ENCODE assay signal across 8 cellular contexts in genomic region chr17:65122836-65123756, GRCh38. TPM values are rescaled to one million over a fixed set of nuclear protein-coding genes. Genes with fewer than 3 reads are reported as not detected.
DNase-seq lines count a peak whose midpoint lies in the region; ATAC-seq, FAIRE-seq and TF ChIP-seq lines count a peak whose summit lies in the region.

No MANE protein-coding gene starts in this region.

- ATAC-seq in HG02870 (IDR thresholded peaks at IDR 0.05; ENCODE audit: unreplicated experiment) = peak; percentile 68
- peak; percentile 95 for ATAC-seq in aorta (ENCODE audit: low FRiP score)

- H3K4me3 Mint-ChIP-seq in astrocyte (ENCODE audit: unreplicated experiment) = peak overlapping the region; percentile 82

- H3K27ac Mint-ChIP-seq in astrocyte (ENCODE audit: unreplicated experiment) = peak overlapping the region; percentile 93

- peaks cover 6% of the 10 kb centered on the region for H3K9me3 Mint-ChIP-seq in astrocyte (ENCODE audit: unreplicated experiment)

- 6 to 9% methylated on average over 39 to 55 of the region's 55 CpGs for WGBS in aorta, 2 donors

- peak; percentile 95 for TF ChIP-seq POLR2A in GM12892 (IDR thresholded peaks at IDR 0.05; ENCODE audit: low read depth, low read length)

- H3K27ac ChIP-seq in astrocyte (ENCODE audit: low read depth, low read length) (peak overlapping the region; percentile 68), aorta (ENCODE audit: low read depth in 1 of 2, low read length in 2 of 2) (peak overlapping the region in 1 of 2 donors; percentile 92)

- no peak for TF ChIP-seq CTCF in astrocyte (IDR thresholded peaks at IDR 0.05; ENCODE audit: insufficient read depth, low read depth, low read length)

- FAIRE-seq in GM12892 (lab: Jason Lieb, UNC) = peak; percentile 86
- FAIRE-seq in astrocyte (lab: Jason Lieb, UNC) = peak; percentile 13

- H3K27me3 ChIP-seq in astrocyte (ENCODE audit: insufficient read depth, low read length) (peaks cover 7% of the 10 kb centered on the region), aorta (ENCODE audit: control insufficient read depth in 1 of 2, insufficient read depth in 2 of 2, low read length in 1 of 2) (no peaks in the 10 kb centered on the region)

- H3K4me1 ChIP-seq in astrocyte (ENCODE audit: insufficient read depth, low read length) = no peaks in the 10 kb centered on the region
- no peaks in the 10 kb centered on the region for H3K4me1 ChIP-seq in aorta (ENCODE audit: control insufficient read depth in 1 of 2, insufficient read depth in 2 of 2, low read length in 2 of 2)

- H3K4me2 ChIP-seq in astrocyte (ENCODE audit: low read length) = peak overlapping the region; percentile 84

- H3K36me3 ChIP-seq in astrocyte (ENCODE audit: insufficient read depth, low read length) (no peaks in the 10 kb centered on the region), aorta (ENCODE audit: control insufficient read depth in 1 of 2, insufficient read depth in 2 of 2, low read length in 1 of 2) (no peaks in the 10 kb centered on the region)

- DNase-seq in GM12892 (ENCODE audit: insufficient read length) (peak; percentile 70), NCI-H187 (lab: John Stamatoyannopoulos, UW) (peak; percentile 72 to 77), T-helper 22 cell (ENCODE audit: low read depth) (peak; percentile 71), astrocyte (ENCODE audit: low read depth) (peak; percentile 80), hippocampal formation (lab: John Stamatoyannopoulos, UW) (peak; percentile 70 to 75), renal cortical epithelial cell (ENCODE audit: low read depth) (peak; percentile 76), aorta (peak; percentile 90)

- no peaks in the 10 kb centered on the region for H3K79me2 ChIP-seq in astrocyte (ENCODE audit: insufficient read depth, low read length)

- H3K4me1 Mint-ChIP-seq in astrocyte (ENCODE audit: low read depth, unreplicated experiment) = peaks cover 8% of the 10 kb centered on the region

- peaks cover 6% of the 10 kb centered on the region for H3K27me3 Mint-ChIP-seq in astrocyte (ENCODE audit: low read depth, unreplicated experiment)

- peak overlapping the region; percentile 91 for H2AFZ ChIP-seq in astrocyte (ENCODE audit: low read depth, low read length)

- H3K9me3 ChIP-seq in astrocyte (ENCODE audit: insufficient read depth, low read depth, low read length) (no peaks in the 10 kb centered on the region), aorta (ENCODE audit: control insufficient read depth, low read length) (no peaks in the 10 kb centered on the region)

- H3K9ac ChIP-seq in astrocyte (ENCODE audit: low read length) = peak overlapping the region; percentile 75

- H3K36me3 Mint-ChIP-seq in astrocyte (ENCODE audit: low read depth, unreplicated experiment) = no peaks in the 10 kb centered on the region

- H3K4me3 ChIP-seq in astrocyte (ENCODE audit: insufficient read depth, low read depth, low read length) = peak overlapping the region; percentile 59
- H3K4me3 ChIP-seq in aorta (ENCODE audit: low read length in 2 of 2) = peak overlapping the region; percentile 41 to 98

- H4K20me1 ChIP-seq in astrocyte (ENCODE audit: insufficient read depth, low read length) = no peaks in the 10 kb centered on the region

- intact Hi-C loops in aorta (cut with DNase I) = no loop called here

RNA-seq across cellular contexts. Expression of gene RGS9, which starts 14.1 kb away (rescaled TPM):
- 29.1 TPM for polyA plus RNA-seq in GM12892 (2012; ENCODE audit: missing spikeins)
- total RNA-seq in astrocyte (8.6 and 9.4 TPM in 2 replicates), renal cortical epithelial cell (2.7 and 4.2 TPM in 2 replicates), aorta (1 to 10 TPM; 3.0 to 7.1 TPM)
- 1 to 10 TPM in 1 of 2 donors, under 1 TPM in 1; 0.75 to 1.5 TPM for polyA plus RNA-seq in aorta
